ENCODE assay signal across 9 cellular contexts in the genomic region with DNA sequence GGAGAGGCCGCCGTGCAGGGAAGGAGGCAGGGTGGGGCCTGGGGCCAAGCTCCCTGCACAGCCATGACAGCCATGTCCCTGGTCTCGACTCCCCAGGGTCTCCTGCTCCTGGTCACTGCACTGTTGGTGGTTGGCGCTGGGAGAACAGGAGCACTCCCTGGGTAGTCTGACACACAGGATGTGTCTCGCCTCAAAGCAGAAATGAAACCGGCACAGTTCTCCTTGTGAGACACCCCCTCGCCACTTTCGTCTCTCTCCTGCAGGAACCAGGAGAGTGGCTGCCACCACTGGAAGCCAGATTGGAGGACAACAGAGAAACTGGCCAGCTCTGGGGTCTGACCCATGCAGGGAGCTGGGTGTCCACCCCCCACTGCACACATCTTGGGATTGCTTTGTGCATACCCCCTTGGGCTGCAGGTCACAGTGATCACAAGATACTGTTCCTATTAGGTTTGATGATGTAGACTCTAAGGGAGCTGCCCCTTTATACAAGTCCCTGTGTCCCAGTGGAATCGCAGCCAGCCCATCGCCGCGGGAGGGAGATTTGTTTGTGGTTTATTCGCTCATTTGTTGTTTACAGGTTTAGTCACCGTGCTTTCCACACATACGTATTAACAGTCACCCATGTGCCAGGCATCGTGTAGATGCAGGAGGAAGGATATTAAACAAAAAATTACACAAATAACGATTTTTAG. TPM values are rescaled to one million over a fixed set of nuclear protein-coding genes. Genes with fewer than 3 reads are reported as not detected.
DNase-seq lines count a peak whose midpoint lies in the region; ATAC-seq and TF ChIP-seq lines count a peak whose summit lies in the region.
"Had no signal": no experiment of that assay in that cellular context is flagged by ENCODE, and none has a peak within 500 bp of the region (broad histone marks: within the 10 kb centered on the region; RNA-seq: fewer than 3 reads in every experiment).

No MANE protein-coding gene starts in this region.

- H3K27me3 ChIP-seq in BE2C: no peaks in the 10 kb centered on the region

- peak overlapping the region; percentile 27 for H3K27ac Mint-ChIP-seq in activated T-cell treated with anti-CD3 and anti-CD28 coated beads, Interleukin-2, amount 50 U/mL, for 24 hours
- H3K27ac Mint-ChIP-seq in activated naive CD8-positive, alpha-beta T cell treated with anti-CD3 and anti-CD28 coated beads, Interleukin-2, amount 50 U/mL, for 24 hours: no peak overlapping the region
- peak overlapping the region; percentile 76 for H3K27ac Mint-ChIP-seq in stimulated activated naive B cell treated with anti-CD40 and anti-IgM and Interleukin-4, amounts not matched to agents 10 μg/mL and 1 μg/mL and 100 μg/mL, for 72 hours

- H3K27me3 Mint-ChIP-seq in activated T-cell treated with anti-CD3 and anti-CD28 coated beads, Interleukin-2, amount 50 U/mL, for 24 hours: no peaks in the 10 kb centered on the region
- no peaks in the 10 kb centered on the region for H3K27me3 Mint-ChIP-seq in activated naive CD8-positive, alpha-beta T cell treated with anti-CD3 and anti-CD28 coated beads, Interleukin-2, amount 50 U/mL, for 24 hours
- no peaks in the 10 kb centered on the region for H3K27me3 Mint-ChIP-seq in stimulated activated naive B cell treated with anti-CD40 and anti-IgM and Interleukin-4, amounts not matched to agents 10 μg/mL and 1 μg/mL and 100 μg/mL, for 72 hours
- H3K27me3 Mint-ChIP-seq: T-cell had no signal

- TF ChIP-seq CTCF in BE2C (IDR thresholded peaks at IDR 0.05; ENCODE audit: low read depth, low read length): no peak

- H3K9me3 ChIP-seq in BE2C: no peaks in the 10 kb centered on the region

- H3K4me1 Mint-ChIP-seq in activated T-cell treated with anti-CD3 and anti-CD28 coated beads, Interleukin-2, amount 50 U/mL, for 24 hours (ENCODE audit: low read depth): peaks cover 12% of the 10 kb centered on the region
- H3K4me1 Mint-ChIP-seq in activated naive CD8-positive, alpha-beta T cell treated with anti-CD3 and anti-CD28 coated beads, Interleukin-2, amount 50 U/mL, for 24 hours: peaks cover 9% of the 10 kb centered on the region
- H3K4me1 Mint-ChIP-seq in stimulated activated naive B cell treated with anti-CD40 and anti-IgM and Interleukin-4, amounts not matched to agents 10 μg/mL and 1 μg/mL and 100 μg/mL, for 72 hours: peaks cover 16 to 22% of the 10 kb centered on the region in 2 donors

- no peaks in the 10 kb centered on the region for H3K36me3 Mint-ChIP-seq in activated T-cell treated with anti-CD3 and anti-CD28 coated beads, Interleukin-2, amount 50 U/mL, for 24 hours (ENCODE audit: low read depth)
- no peaks in the 10 kb centered on the region for H3K36me3 Mint-ChIP-seq in activated naive CD8-positive, alpha-beta T cell treated with anti-CD3 and anti-CD28 coated beads, Interleukin-2, amount 50 U/mL, for 24 hours (ENCODE audit: low read depth)
- H3K36me3 Mint-ChIP-seq in stimulated activated naive B cell treated with anti-CD40 and anti-IgM and Interleukin-4, amounts not matched to agents 10 μg/mL and 1 μg/mL and 100 μg/mL, for 72 hours: peaks cover 2 to 3% of the 10 kb centered on the region in 2 donors
- H3K36me3 Mint-ChIP-seq: T-cell had no signal

- ATAC-seq in HG03064 (IDR thresholded peaks at IDR 0.05; ENCODE audit: low read depth, unreplicated experiment) (peak; percentile 62), HG03439 (IDR thresholded peaks at IDR 0.05; ENCODE audit: unreplicated experiment) (no peak)
- ATAC-seq in activated naive CD8-positive, alpha-beta T cell treated with anti-CD3 and anti-CD28 coated beads, Interleukin-2, amount 50 U/mL, for 24 hours: peak; percentile 57
- ATAC-seq in stimulated activated naive B cell treated with anti-CD40 and anti-IgM and Interleukin-4, amounts not matched to agents 10 μg/mL and 1 μg/mL and 100 μg/mL, for 72 hours (replicated peaks): peak; percentile 88 to 90

- no peaks in the 10 kb centered on the region for H3K9me3 Mint-ChIP-seq in activated T-cell treated with anti-CD3 and anti-CD28 coated beads, Interleukin-2, amount 50 U/mL, for 24 hours
- no peaks in the 10 kb centered on the region for H3K9me3 Mint-ChIP-seq in activated naive CD8-positive, alpha-beta T cell treated with anti-CD3 and anti-CD28 coated beads, Interleukin-2, amount 50 U/mL, for 24 hours
- no peaks in the 10 kb centered on the region for H3K9me3 Mint-ChIP-seq in stimulated activated naive B cell treated with anti-CD40 and anti-IgM and Interleukin-4, amounts not matched to agents 10 μg/mL and 1 μg/mL and 100 μg/mL, for 72 hours
- H3K9me3 Mint-ChIP-seq: T-cell had no signal

- H3K4me1 ChIP-seq in BE2C: no peaks in the 10 kb centered on the region

- H3K4me3 Mint-ChIP-seq in activated T-cell treated with anti-CD3 and anti-CD28 coated beads, Interleukin-2, amount 50 U/mL, for 24 hours: no peak overlapping the region
- H3K4me3 Mint-ChIP-seq in activated naive CD8-positive, alpha-beta T cell treated with anti-CD3 and anti-CD28 coated beads, Interleukin-2, amount 50 U/mL, for 24 hours: no peak overlapping the region
- peak overlapping the region in 1 of 2 donors; percentile 19 for H3K4me3 Mint-ChIP-seq in stimulated activated naive B cell treated with anti-CD40 and anti-IgM and Interleukin-4, amounts not matched to agents 10 μg/mL and 1 μg/mL and 100 μg/mL, for 72 hours

- no peaks in the 10 kb centered on the region for H3K36me3 ChIP-seq in BE2C

- H3K4me3 ChIP-seq in BE2C (ENCODE audit: low read depth, low read length): no peak overlapping the region

- no peak for DNase-seq in activated T-cell treated with anti-CD3 and anti-CD28 coated beads, Interleukin-2, amount 50 U/mL, for 24 hours
- DNase-seq in activated T-cell treated with anti-CD3 and anti-CD28 coated beads for 4 hours: no peak
- DNase-seq in activated naive CD8-positive, alpha-beta T cell treated with anti-CD3 and anti-CD28 coated beads, Interleukin-2, amount 50 U/mL, for 24 hours: peak; percentile 7
- peak; percentile 27 for DNase-seq in stimulated activated naive B cell treated with anti-CD40 and anti-IgM and Interleukin-4, amounts not matched to agents 10 μg/mL and 1 μg/mL and 100 μg/mL, for 72 hours
- no peak for DNase-seq in D341Med (ENCODE audit: low spot score)
- DNase-seq in BE2C: no peak

RNA-seq across cellular contexts. Expression of a gene that starts 27.0 kb away (rescaled TPM):
- 249 TPM for polyA plus RNA-seq in BE2C (2012; ENCODE audit: insufficient read depth, insufficient read length, low read depth)

Comparison
In these comparisons a context has a peak if more than half of its experiments do, and no peak if none do; other contexts are left out.
1. DNase-seq: peak in activated naive CD8-positive, alpha-beta T cell treated with anti-CD3 and anti-CD28 coated beads, Interleukin-2, amount 50 U/mL, for 24 hours (single experiment) and stimulated activated naive B cell treated with anti-CD40 and anti-IgM and Interleukin-4, amounts not matched to agents 10 μg/mL and 1 μg/mL and 100 μg/mL, for 72 hours (single experiment); none in activated T-cell treated with anti-CD3 and anti-CD28 coated beads, Interleukin-2, amount 50 U/mL, for 24 hours (single experiment), activated T-cell treated with anti-CD3 and anti-CD28 coated beads for 4 hours (single experiment), D341Med (single experiment) and BE2C (single experiment).